8 cellular contexts compared by ENCODE assay signal in the genomic region with DNA sequence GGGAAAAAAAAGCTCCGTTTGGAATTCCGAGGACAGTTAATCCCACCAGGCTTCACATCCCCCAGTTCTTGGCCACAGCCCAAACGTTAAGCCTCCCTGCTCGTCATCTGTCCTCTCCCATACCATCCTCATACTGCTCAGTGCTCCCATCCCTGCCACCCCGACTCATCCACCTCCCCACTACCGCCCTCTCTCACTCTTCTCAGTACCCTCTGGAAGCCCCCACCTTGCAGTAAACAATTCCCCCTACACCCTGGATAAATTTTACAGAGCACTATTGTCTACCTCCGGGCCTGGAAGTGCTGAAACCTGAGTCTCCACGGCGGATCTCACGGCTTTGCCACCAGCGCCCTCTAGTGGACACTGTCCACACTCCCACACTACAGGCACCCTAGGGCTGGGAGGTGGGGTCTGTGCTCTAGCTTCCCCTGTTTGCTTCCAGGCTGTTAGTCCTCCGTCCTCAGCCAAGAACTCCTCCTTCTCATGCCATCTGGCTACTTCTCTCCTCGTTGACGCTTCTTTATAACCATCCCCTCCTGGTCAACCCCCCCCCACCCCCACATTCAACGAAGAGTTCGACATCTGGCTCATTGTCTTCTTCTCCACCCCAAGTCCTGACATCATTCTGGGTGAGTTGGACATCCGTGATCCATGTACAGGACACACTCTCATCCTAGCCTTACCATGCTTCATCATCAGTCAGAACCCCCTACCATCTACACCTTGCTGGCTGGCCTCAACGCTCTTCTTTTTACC. TPM values are rescaled to one million over a fixed set of nuclear protein-coding genes. Genes with fewer than 3 reads are reported as not detected.
A peak's percentile ranks its signal among the peaks of the same experiment; 100 is the strongest.
DNase-seq lines count a peak whose midpoint lies in the region; ATAC-seq, FAIRE-seq and TF ChIP-seq lines count a peak whose summit lies in the region.

No MANE protein-coding gene starts in this region.

- H3K4me3 ChIP-seq in RWPE2 (ENCODE audit: severe bottlenecking): no peak overlapping the region
- H3K4me3 ChIP-seq in pancreas: no peak overlapping the region
- H3K4me3 ChIP-seq in transverse colon: no peak overlapping the region

- peak; percentile 79 for TF ChIP-seq CTCF in RWPE2 (IDR thresholded peaks at IDR 0.05; ENCODE audit: poor library complexity, severe bottlenecking)
- TF ChIP-seq CTCF in pancreas (IDR thresholded peaks at IDR 0.05): peak; percentile 86 to 92 (median 90)
- TF ChIP-seq CTCF in transverse colon (IDR thresholded peaks at IDR 0.05): peak; percentile 58 to 85 (median 71)

- H3K27ac ChIP-seq in RWPE2 (ENCODE audit: poor library complexity, severe bottlenecking): peak overlapping the region; percentile 27
- H3K27ac ChIP-seq in pancreas: no peak overlapping the region
- no peak overlapping the region for H3K27ac ChIP-seq in transverse colon

- H3K9me3 ChIP-seq in RWPE2 (ENCODE audit: severe bottlenecking): no peaks in the 10 kb centered on the region
- no peaks in the 10 kb centered on the region for H3K9me3 ChIP-seq in pancreas
- no peaks in the 10 kb centered on the region for H3K9me3 ChIP-seq in transverse colon

- intact Hi-C loops in pancreas (cut with DNase I): loop anchor here in 1 of 3 donors (10.0 kb wide), 1 partner anchor 248 kb away; no protein-coding TSS in a partner anchor
- intact Hi-C loops in transverse colon (cut with DNase I; ENCODE audit: low total_unique reads): loop anchor here (1.0 kb wide), 1 partner anchor 37 kb away; no protein-coding TSS in a partner anchor

- H3K27me3 ChIP-seq in RWPE2 (ENCODE audit: insufficient read depth, poor library complexity, severe bottlenecking): no peaks in the 10 kb centered on the region
- no peaks in the 10 kb centered on the region for H3K27me3 ChIP-seq in pancreas
- no peaks in the 10 kb centered on the region for H3K27me3 ChIP-seq in transverse colon

- DNase-seq in DMS153 (lab: John Stamatoyannopoulos, UW): peak; percentile 8
- DNase-seq in LHCN-M2 (ENCODE audit: low read depth): peak; percentile 65
- no peak for DNase-seq in RWPE2 (ENCODE audit: low spot score)
- DNase-seq in activated effector memory CD4-positive, alpha-beta T cell treated with anti-CD3 and anti-CD28 coated beads, Interleukin-2, amount 50 U/mL, for 16 hours: peak; percentile 88
- DNase-seq in globus pallidus (ENCODE audit: low spot score): peak; percentile 40
- DNase-seq in pancreas: peak; percentile 38 to 87 (median 72)
- peak; percentile 69 for DNase-seq in transverse colon

- peak; percentile 81 for ATAC-seq in GM21529 (IDR thresholded peaks at IDR 0.05; ENCODE audit: unreplicated experiment)
- ATAC-seq in RWPE2 (ENCODE audit: low read depth): peak; percentile 87
- ATAC-seq in pancreas: peak; percentile 79 to 96 (median 92)

- TF ChIP-seq POLR2A in transverse colon (IDR thresholded peaks at IDR 0.05): no peak

- H3K4me1 ChIP-seq in RWPE2 (ENCODE audit: insufficient read depth, poor library complexity, severe bottlenecking): peaks cover 21% of the 10 kb centered on the region
- H3K4me1 ChIP-seq in pancreas: no peaks in the 10 kb centered on the region
- no peaks in the 10 kb centered on the region for H3K4me1 ChIP-seq in transverse colon

- no peak for TF ChIP-seq EP300 in transverse colon (IDR thresholded peaks at IDR 0.05; ENCODE audit: low read depth)

- no peak for FAIRE-seq in pancreas (lab: Jason Lieb, UNC)

- in situ Hi-C loops in transverse colon (cut with MboI; ENCODE audit: low pct_ligation_motif_present in 1 of 4, low pct_unique_long_range_greater_than_20kb in 1 of 4, low sequenced_read_pairs in 3 of 4): loop anchor here in 3 of 4 donors (5.0 to 25.0 kb wide), 2 partner anchors 256 to 501 kb away; no protein-coding TSS in a partner anchor

- no peaks in the 10 kb centered on the region for H3K36me3 ChIP-seq in RWPE2 (ENCODE audit: low read depth)
- H3K36me3 ChIP-seq in pancreas: no peaks in the 10 kb centered on the region
- H3K36me3 ChIP-seq in transverse colon: no peaks in the 10 kb centered on the region

- 14 to 16% methylated on average over 18 of the region's 18 CpGs for WGBS in pancreas, 2 donors
- 24% methylated on average over 18 of the region's 18 CpGs; no CpG with 5 or more reads in 1 of the 2 donors for WGBS in transverse colon (ENCODE audit: low coverage in 1 of 2), 2 donors

RNA-seq across cellular contexts. Expression of a gene that starts 54.5 kb away (rescaled TPM):
- total RNA-seq in LHCN-M2 (2014; rRNA removed) (0.11 and 0.13 TPM in 2 replicates), pancreas (under 1 TPM in 1 of 6 donors, not detected in 5; 0.03 TPM), transverse colon (under 1 TPM in 1 of 4 donors, not detected in 3; under 0.01 TPM)
- polyA plus RNA-seq in LHCN-M2 (2012): 0.09 TPM
- polyA plus RNA-seq in pancreas: under 1 TPM in 1 of 2 donors, not detected in 1; 0.05 TPM
